Comparison of ENCODE assay signal across 1 cellular context in genomic region chr22:35495711-35496110, GRCh38.
A peak's percentile ranks its signal among the peaks of the same experiment; 100 is the strongest.
DNase-seq lines count a peak whose midpoint lies in the region; ATAC-seq lines count a peak whose summit lies in the region.
"Not testable (repeated sequence)": the region's sequence is repeated elsewhere in the genome, so short reads cannot be mapped to it uniquely, and the experiment has no call there.

No MANE protein-coding gene starts in this region.

- ATAC-seq in stimulated activated effector memory CD8-positive, alpha-beta T cell treated with anti-CD3 and anti-CD28 coated beads, Interleukin-12 subunit alpha, Interleukin-12 subunit beta, amount 100 ng/mL, for 72 hours, result not testable (repeated sequence)

- H3K27ac Mint-ChIP-seq in stimulated activated effector memory CD8-positive, alpha-beta T cell treated with anti-CD3 and anti-CD28 coated beads, Interleukin-12 subunit alpha, Interleukin-12 subunit beta, amount 100 ng/mL, for 72 hours, result peak overlapping the region; percentile 20

- H3K9me3 Mint-ChIP-seq in stimulated activated effector memory CD8-positive, alpha-beta T cell treated with anti-CD3 and anti-CD28 coated beads, Interleukin-12 subunit alpha, Interleukin-12 subunit beta, amount 100 ng/mL, for 72 hours, result not testable (repeated sequence)

- H3K4me3 Mint-ChIP-seq in stimulated activated effector memory CD8-positive, alpha-beta T cell treated with anti-CD3 and anti-CD28 coated beads, Interleukin-12 subunit alpha, Interleukin-12 subunit beta, amount 100 ng/mL, for 72 hours, result not testable (repeated sequence)

- H3K36me3 Mint-ChIP-seq in stimulated activated effector memory CD8-positive, alpha-beta T cell treated with anti-CD3 and anti-CD28 coated beads, Interleukin-12 subunit alpha, Interleukin-12 subunit beta, amount 100 ng/mL, for 72 hours, result not testable (repeated sequence)

- H3K4me1 Mint-ChIP-seq in stimulated activated effector memory CD8-positive, alpha-beta T cell treated with anti-CD3 and anti-CD28 coated beads, Interleukin-12 subunit alpha, Interleukin-12 subunit beta, amount 100 ng/mL, for 72 hours, result not testable (repeated sequence)

- not testable (repeated sequence) for DNase-seq in stimulated activated effector memory CD8-positive, alpha-beta T cell treated with anti-CD3 and anti-CD28 coated beads, Interleukin-12 subunit alpha, Interleukin-12 subunit beta, amount 100 ng/mL, for 72 hours (ENCODE audit: low spot score in 2 of 2)
